22 cellular contexts compared by ENCODE assay signal in genomic region chr1:18183477-18183974, GRCh38.
DNase-seq lines count a peak whose midpoint lies in the region; ATAC-seq, FAIRE-seq and TF ChIP-seq lines count a peak whose summit lies in the region.
"Had no signal": no experiment of that assay in that cellular context is flagged by ENCODE, and none has a peak within 500 bp of the region (broad histone marks: within the 10 kb centered on the region; RNA-seq: fewer than 3 reads in every experiment).

No MANE protein-coding gene starts in this region.

- no peaks in the 10 kb centered on the region for H3K4me1 ChIP-seq in astrocyte (ENCODE audit: insufficient read depth, low read length)

- H3K79me2 ChIP-seq in astrocyte (ENCODE audit: insufficient read depth, low read length), result no peaks in the 10 kb centered on the region

- no peak for FAIRE-seq in astrocyte (lab: Jason Lieb, UNC)
- FAIRE-seq: A204.1, GM12891, HepG2 had no signal

- H3K9me3 ChIP-seq in astrocyte (ENCODE audit: insufficient read depth, low read depth, low read length), result no peaks in the 10 kb centered on the region

- H3K27ac Mint-ChIP-seq in astrocyte (ENCODE audit: unreplicated experiment), result peak overlapping the region; percentile 43
- no peak overlapping the region for H3K27ac Mint-ChIP-seq in activated naive CD8-positive, alpha-beta T cell treated with anti-CD3 and anti-CD28 coated beads, Interleukin-2, amount 50 U/mL, for 24 hours
- H3K27ac Mint-ChIP-seq in stimulated activated effector memory CD8-positive, alpha-beta T cell treated with anti-CD3 and anti-CD28 coated beads, Interleukin-12 subunit alpha, Interleukin-12 subunit beta, amount 100 ng/mL, for 72 hours, result no peak overlapping the region
- H3K27ac Mint-ChIP-seq: B cell; CD4-positive, CD25-positive, alpha-beta regulatory T cell; T-helper 17 cell had no signal

- no peak overlapping the region for H3K9ac ChIP-seq in astrocyte (ENCODE audit: low read length)

- no peak overlapping the region for H2AFZ ChIP-seq in astrocyte (ENCODE audit: low read depth, low read length)

- H3K9me3 Mint-ChIP-seq in astrocyte (ENCODE audit: unreplicated experiment), result no peaks in the 10 kb centered on the region
- no peaks in the 10 kb centered on the region for H3K9me3 Mint-ChIP-seq in activated naive CD8-positive, alpha-beta T cell treated with anti-CD3 and anti-CD28 coated beads, Interleukin-2, amount 50 U/mL, for 24 hours
- no peaks in the 10 kb centered on the region for H3K9me3 Mint-ChIP-seq in stimulated activated effector memory CD8-positive, alpha-beta T cell treated with anti-CD3 and anti-CD28 coated beads, Interleukin-12 subunit alpha, Interleukin-12 subunit beta, amount 100 ng/mL, for 72 hours

- peak; percentile 46 for DNase-seq in NCI-H2196 (lab: John Stamatoyannopoulos, UW; ENCODE audit: unreplicated experiment)
- DNase-seq in NCI-H2196 treated with DMSO at 0.1 percent for 48 hours (lab: John Stamatoyannopoulos, UW; ENCODE audit: unreplicated experiment), result no peak
- DNase-seq in NCI-H69 (lab: John Stamatoyannopoulos, UW), result peak; percentile 51
- DNase-seq in astrocyte (ENCODE audit: low read depth), result no peak
- no peak for DNase-seq in activated naive CD8-positive, alpha-beta T cell treated with anti-CD3 and anti-CD28 coated beads, Interleukin-2, amount 50 U/mL, for 24 hours
- DNase-seq in stimulated activated effector memory CD8-positive, alpha-beta T cell treated with anti-CD3 and anti-CD28 coated beads, Interleukin-12 subunit alpha, Interleukin-12 subunit beta, amount 100 ng/mL, for 72 hours (ENCODE audit: low spot score in 2 of 2), result no peak
- no peak for DNase-seq in COR-L47 (lab: John Stamatoyannopoulos, UW)
- DNase-seq: CD4-positive, CD25-positive, alpha-beta regulatory T cell; H7; MM.1S; NCI-H146; NCI-H774; PC-3; Right ventricle myocardium superior; T-helper 17 cell had no signal

- H3K4me3 Mint-ChIP-seq in astrocyte (ENCODE audit: unreplicated experiment), result no peak overlapping the region
- H3K4me3 Mint-ChIP-seq in activated naive CD8-positive, alpha-beta T cell treated with anti-CD3 and anti-CD28 coated beads, Interleukin-2, amount 50 U/mL, for 24 hours, result no peak overlapping the region
- H3K4me3 Mint-ChIP-seq in stimulated activated effector memory CD8-positive, alpha-beta T cell treated with anti-CD3 and anti-CD28 coated beads, Interleukin-12 subunit alpha, Interleukin-12 subunit beta, amount 100 ng/mL, for 72 hours, result no peak overlapping the region
- H3K4me3 Mint-ChIP-seq: B cell; CD4-positive, CD25-positive, alpha-beta regulatory T cell; T-helper 17 cell had no signal

- ATAC-seq in activated naive CD8-positive, alpha-beta T cell treated with anti-CD3 and anti-CD28 coated beads, Interleukin-2, amount 50 U/mL, for 24 hours, result no peak
- no peak for ATAC-seq in stimulated activated effector memory CD8-positive, alpha-beta T cell treated with anti-CD3 and anti-CD28 coated beads, Interleukin-12 subunit alpha, Interleukin-12 subunit beta, amount 100 ng/mL, for 72 hours
- ATAC-seq: HepG2, K562, PC-3, T-helper 17 cell had no signal

- peaks cover 29% of the 10 kb centered on the region for H3K27me3 Mint-ChIP-seq in astrocyte (ENCODE audit: low read depth, unreplicated experiment)
- peaks cover 5% of the 10 kb centered on the region for H3K27me3 Mint-ChIP-seq in activated naive CD8-positive, alpha-beta T cell treated with anti-CD3 and anti-CD28 coated beads, Interleukin-2, amount 50 U/mL, for 24 hours
- H3K27me3 Mint-ChIP-seq: CD4-positive, CD25-positive, alpha-beta regulatory T cell had no signal

- TF ChIP-seq CTCF in astrocyte (IDR thresholded peaks at IDR 0.05; ENCODE audit: insufficient read depth, low read depth, low read length), result no peak

- H3K36me3 Mint-ChIP-seq in astrocyte (ENCODE audit: low read depth, unreplicated experiment), result no peaks in the 10 kb centered on the region
- no peaks in the 10 kb centered on the region for H3K36me3 Mint-ChIP-seq in activated naive CD8-positive, alpha-beta T cell treated with anti-CD3 and anti-CD28 coated beads, Interleukin-2, amount 50 U/mL, for 24 hours (ENCODE audit: low read depth)
- no peaks in the 10 kb centered on the region for H3K36me3 Mint-ChIP-seq in stimulated activated effector memory CD8-positive, alpha-beta T cell treated with anti-CD3 and anti-CD28 coated beads, Interleukin-12 subunit alpha, Interleukin-12 subunit beta, amount 100 ng/mL, for 72 hours
- H3K36me3 Mint-ChIP-seq: CD4-positive, CD25-positive, alpha-beta regulatory T cell had no signal

- no peaks in the 10 kb centered on the region for H3K27me3 ChIP-seq in astrocyte (ENCODE audit: insufficient read depth, low read length)

- no peak overlapping the region for H3K4me3 ChIP-seq in astrocyte (ENCODE audit: insufficient read depth, low read depth, low read length)
- H3K4me3 ChIP-seq: K562, SK-N-MC had no signal

- no peak overlapping the region for H3K4me2 ChIP-seq in astrocyte (ENCODE audit: low read length)

- peaks cover 8% of the 10 kb centered on the region for H3K4me1 Mint-ChIP-seq in astrocyte (ENCODE audit: low read depth, unreplicated experiment)
- no peaks in the 10 kb centered on the region for H3K4me1 Mint-ChIP-seq in activated naive CD8-positive, alpha-beta T cell treated with anti-CD3 and anti-CD28 coated beads, Interleukin-2, amount 50 U/mL, for 24 hours
- no peaks in the 10 kb centered on the region for H3K4me1 Mint-ChIP-seq in stimulated activated effector memory CD8-positive, alpha-beta T cell treated with anti-CD3 and anti-CD28 coated beads, Interleukin-12 subunit alpha, Interleukin-12 subunit beta, amount 100 ng/mL, for 72 hours
- H3K4me1 Mint-ChIP-seq: B cell; CD4-positive, CD25-positive, alpha-beta regulatory T cell; T-helper 17 cell had no signal

- no peaks in the 10 kb centered on the region for H3K36me3 ChIP-seq in astrocyte (ENCODE audit: insufficient read depth, low read length)

- H4K20me1 ChIP-seq in astrocyte (ENCODE audit: insufficient read depth, low read length), result no peaks in the 10 kb centered on the region

- H3K27ac ChIP-seq in astrocyte (ENCODE audit: low read depth, low read length), result no peak overlapping the region
- H3K27ac ChIP-seq: HL-60, SK-N-MC had no signal

Comparison
In these comparisons a context has a peak if more than half of its experiments do, and no peak if none do; other contexts are left out.
1. DNase-seq: peak in NCI-H2196 (single experiment) and NCI-H69 (single experiment); none in NCI-H2196 treated with DMSO at 0.1 percent for 48 hours (single experiment), astrocyte (single experiment), activated naive CD8-positive, alpha-beta T cell treated with anti-CD3 and anti-CD28 coated beads, Interleukin-2, amount 50 U/mL, for 24 hours (single experiment), stimulated activated effector memory CD8-positive, alpha-beta T cell treated with anti-CD3 and anti-CD28 coated beads, Interleukin-12 subunit alpha, Interleukin-12 subunit beta, amount 100 ng/mL, for 72 hours (0 of 2) and COR-L47 (single experiment).